ENCODE assay signal across 38 cellular contexts in genomic region chr15:53272116-53272515, GRCh38.
"Had no signal": no experiment of that assay in that cellular context is flagged by ENCODE, and none has a peak within 500 bp of the region (broad histone marks: within the 10 kb centered on the region; RNA-seq: fewer than 3 reads in every experiment).

No MANE protein-coding gene starts in this region.

- H3K4me3 ChIP-seq: adrenal gland, ascending aorta, body of pancreas, breast epithelium, cardiac muscle cell had no signal

- DNase-seq: activated effector memory CD4-positive, alpha-beta T cell treated with anti-CD3 and anti-CD28 coated beads, Interleukin-2, amount 50 U/mL, for 16 hours; activated effector memory CD4-positive, alpha-beta T cell treated with Interleukin-2 at 50 U/mL for 16 hours; activated gamma-delta T cell; activated gamma-delta T cell treated with Interleukin-2 at 50 U/mL for 16 hours; activated naive CD4-positive, alpha-beta T cell; activated naive CD4-positive, alpha-beta T cell treated with anti-CD3 and anti-CD28 coated beads for 36 hours; activated naive CD4-positive, alpha-beta T cell treated with anti-CD3 and anti-CD28 coated beads, Interleukin-2, amount 10 ng/mL, durations not matched to agents 7 days and 5 days; activated naive CD4-positive, alpha-beta T cell treated with anti-CD3 and anti-CD28 coated beads, Interleukin-2, amount 50 U/mL, for 16 hours; activated naive CD4-positive, alpha-beta T cell treated with Interleukin-2 at 50 U/mL for 16 hours; activated naive CD8-positive, alpha-beta T cell treated with anti-CD3 and anti-CD28 coated beads for 36 hours; activated naive CD8-positive, alpha-beta T cell treated with anti-CD3 and anti-CD28 coated beads, Interleukin-2, amount 10 ng/mL, durations not matched to agents 7 days and 5 days; activated naive CD8-positive, alpha-beta T cell treated with anti-CD3 and anti-CD28 coated beads, Interleukin-2, amount 50 U/mL, for 24 hours; activated T-cell treated with anti-CD3 and anti-CD28 coated beads, Interleukin-2, amount 50 U/mL, for 1 hour; activated T-cell treated with anti-CD3 and anti-CD28 coated beads, Interleukin-2, amount 50 U/mL, for 24 hours; activated T-cell treated with anti-CD3 and anti-CD28 coated beads, Interleukin-2, amount 50 U/mL, for 4 hours; activated T-cell treated with anti-CD3 and anti-CD28 coated beads, Interleukin-2, amount 50 U/mL, for 48 hours; activated T-cell treated with anti-CD3 and anti-CD28 coated beads, Interleukin-2, amount 50 U/mL, for 72 hours; adrenal gland; amniotic stem cell; amygdala; anterior cingulate cortex; aorta; body of pancreas; brain microvascular endothelial cell; caudate nucleus; cerebellar nuclear complex had no signal

- H3K9me3 ChIP-seq: adrenal gland, ascending aorta, body of pancreas, breast epithelium had no signal

- FAIRE-seq: astrocyte had no signal

- H3K4me1 ChIP-seq: adrenal gland, ascending aorta, body of pancreas, breast epithelium had no signal

- H3K27ac Mint-ChIP-seq: activated naive CD4-positive, alpha-beta T cell treated with anti-CD3 and anti-CD28 coated beads for 36 hours; activated naive CD4-positive, alpha-beta T cell treated with anti-CD3 and anti-CD28 coated beads, Interleukin-2, amount 10 ng/mL, durations not matched to agents 7 days and 5 days; activated naive CD4-positive, alpha-beta T cell treated with anti-CD3 and anti-CD28 coated beads, Interleukin-2, amount 50 U/mL, for 24 hours; activated naive CD4-positive, alpha-beta T cell treated with anti-CD3 and anti-CD28 coated beads, Interleukin-2, amount 50 U/mL, for 72 hours; activated naive CD8-positive, alpha-beta T cell; activated naive CD8-positive, alpha-beta T cell treated with anti-CD3 and anti-CD28 coated beads for 36 hours; activated naive CD8-positive, alpha-beta T cell treated with anti-CD3 and anti-CD28 coated beads, Interleukin-2, amount 10 ng/mL, durations not matched to agents 7 days and 5 days; activated naive CD8-positive, alpha-beta T cell treated with anti-CD3 and anti-CD28 coated beads, Interleukin-2, amount 50 U/mL, for 24 hours; activated T-cell treated with anti-CD3 and anti-CD28 coated beads, Interleukin-2, amount 50 U/mL, for 24 hours; activated T-cell treated with anti-CD3 and anti-CD28 coated beads, Interleukin-2, amount 50 U/mL, for 72 hours; activated T-helper 1 cell treated with anti-CD3 and anti-CD28 coated beads, Interleukin-12 subunit alpha, Interleukin-12 subunit beta, Interleukin-2, Interleukin-4 antibody, amounts not matched to agents 30 ng/mL and 10 ng/mL and 1 ng/mL, durations not matched to agents 14 hours and 24 hours and 36 hours; activated T-helper 17 cell treated with anti-CD3 and anti-CD28 coated beads, Interleukin-2, amount 50 U/mL, for 72 hours; activated T-helper 2 cell treated with anti-CD3 and anti-CD28 coated beads, Interferon-gamma antibody, Interleukin-2, Interleukin-4, amounts not matched to agents 10 μg/mL and 5 μg/mL and 100 μg/mL, durations not matched to agents 14 hours and 24 hours and 36 hours; brain had no signal

- H3K27me3 Mint-ChIP-seq: activated naive CD4-positive, alpha-beta T cell treated with anti-CD3 and anti-CD28 coated beads, Interleukin-2, amount 10 ng/mL, durations not matched to agents 7 days and 5 days; activated T-cell treated with anti-CD3 and anti-CD28 coated beads, Interleukin-2, amount 50 U/mL, for 24 hours; brain; central memory CD8-positive, alpha-beta T cell had no signal

- H3K27me3 ChIP-seq: adrenal gland, ascending aorta, body of pancreas, brain microvascular endothelial cell, breast epithelium, cardiac muscle cell had no signal

- H3K4me3 Mint-ChIP-seq: activated naive CD4-positive, alpha-beta T cell treated with anti-CD3 and anti-CD28 coated beads for 36 hours; activated naive CD4-positive, alpha-beta T cell treated with anti-CD3 and anti-CD28 coated beads, Interleukin-2, amount 10 ng/mL, durations not matched to agents 7 days and 5 days; activated naive CD4-positive, alpha-beta T cell treated with anti-CD3 and anti-CD28 coated beads, Interleukin-2, amount 50 U/mL, for 24 hours; activated naive CD8-positive, alpha-beta T cell; activated naive CD8-positive, alpha-beta T cell treated with anti-CD3 and anti-CD28 coated beads for 36 hours; activated naive CD8-positive, alpha-beta T cell treated with anti-CD3 and anti-CD28 coated beads, Interleukin-2, amount 10 ng/mL, durations not matched to agents 7 days and 5 days; activated naive CD8-positive, alpha-beta T cell treated with anti-CD3 and anti-CD28 coated beads, Interleukin-2, amount 50 U/mL, for 24 hours; activated T-cell treated with anti-CD3 and anti-CD28 coated beads, Interleukin-2, amount 50 U/mL, for 24 hours; activated T-cell treated with anti-CD3 and anti-CD28 coated beads, Interleukin-2, amount 50 U/mL, for 4 hours; activated T-cell treated with anti-CD3 and anti-CD28 coated beads, Interleukin-2, amount 50 U/mL, for 72 hours; activated T-helper 1 cell treated with anti-CD3 and anti-CD28 coated beads, Interleukin-12 subunit alpha, Interleukin-12 subunit beta, Interleukin-2, Interleukin-4 antibody, amounts not matched to agents 30 ng/mL and 10 ng/mL and 1 ng/mL, durations not matched to agents 14 hours and 24 hours and 36 hours; activated T-helper 17 cell treated with anti-CD3 and anti-CD28 coated beads, Interleukin-2, amount 50 U/mL, for 72 hours; brain; central memory CD8-positive, alpha-beta T cell had no signal

- H3K36me3 Mint-ChIP-seq: activated naive CD4-positive, alpha-beta T cell treated with anti-CD3 and anti-CD28 coated beads, Interleukin-2, amount 10 ng/mL, durations not matched to agents 7 days and 5 days; activated naive CD4-positive, alpha-beta T cell treated with anti-CD3 and anti-CD28 coated beads, Interleukin-2, amount 50 U/mL, for 24 hours; activated naive CD8-positive, alpha-beta T cell; activated naive CD8-positive, alpha-beta T cell treated with anti-CD3 and anti-CD28 coated beads for 36 hours; activated naive CD8-positive, alpha-beta T cell treated with anti-CD3 and anti-CD28 coated beads, Interleukin-2, amount 10 ng/mL, durations not matched to agents 7 days and 5 days; brain had no signal

- H3K36me3 ChIP-seq: adrenal gland, ascending aorta, brain microvascular endothelial cell, breast epithelium, cardiac muscle cell had no signal

- H3K27ac ChIP-seq: adrenal gland, ascending aorta, body of pancreas, brain microvascular endothelial cell, breast epithelium, cardiac muscle cell had no signal

- H3K4me1 Mint-ChIP-seq: activated naive CD4-positive, alpha-beta T cell treated with anti-CD3 and anti-CD28 coated beads, Interleukin-2, amount 10 ng/mL, durations not matched to agents 7 days and 5 days; activated naive CD4-positive, alpha-beta T cell treated with anti-CD3 and anti-CD28 coated beads, Interleukin-2, amount 50 U/mL, for 24 hours; activated naive CD8-positive, alpha-beta T cell treated with anti-CD3 and anti-CD28 coated beads for 36 hours; activated naive CD8-positive, alpha-beta T cell treated with anti-CD3 and anti-CD28 coated beads, Interleukin-2, amount 10 ng/mL, durations not matched to agents 7 days and 5 days; activated naive CD8-positive, alpha-beta T cell treated with anti-CD3 and anti-CD28 coated beads, Interleukin-2, amount 50 U/mL, for 24 hours; activated T-helper 17 cell treated with anti-CD3 and anti-CD28 coated beads, Interleukin-2, amount 50 U/mL, for 72 hours; brain; central memory CD8-positive, alpha-beta T cell had no signal

- ATAC-seq: activated naive CD4-positive, alpha-beta T cell treated with anti-CD3 and anti-CD28 coated beads, Interleukin-2, amount 50 U/mL, for 72 hours; activated naive CD8-positive, alpha-beta T cell treated with anti-CD3 and anti-CD28 coated beads, Interleukin-2, amount 50 U/mL, for 24 hours; activated T-cell treated with anti-CD3 and anti-CD28 coated beads, Interleukin-2, amount 50 U/mL, for 4 hours; activated T-cell treated with anti-CD3 and anti-CD28 coated beads, Interleukin-2, amount 50 U/mL, for 72 hours; activated T-helper 17 cell treated with anti-CD3 and anti-CD28 coated beads, Interleukin-2, amount 50 U/mL, for 72 hours; body of pancreas had no signal

- H3K9me3 Mint-ChIP-seq: activated naive CD4-positive, alpha-beta T cell treated with anti-CD3 and anti-CD28 coated beads for 36 hours; activated naive CD4-positive, alpha-beta T cell treated with anti-CD3 and anti-CD28 coated beads, Interleukin-2, amount 10 ng/mL, durations not matched to agents 7 days and 5 days; activated naive CD8-positive, alpha-beta T cell treated with anti-CD3 and anti-CD28 coated beads, Interleukin-2, amount 10 ng/mL, durations not matched to agents 7 days and 5 days; activated T-helper 1 cell treated with anti-CD3 and anti-CD28 coated beads, Interleukin-12 subunit alpha, Interleukin-12 subunit beta, Interleukin-2, Interleukin-4 antibody, amounts not matched to agents 30 ng/mL and 10 ng/mL and 1 ng/mL, durations not matched to agents 14 hours and 24 hours and 36 hours; activated T-helper 2 cell treated with anti-CD3 and anti-CD28 coated beads, Interferon-gamma antibody, Interleukin-2, Interleukin-4, amounts not matched to agents 10 μg/mL and 5 μg/mL and 100 μg/mL, durations not matched to agents 14 hours and 24 hours and 36 hours had no signal
